26 cellular contexts compared by ENCODE assay signal in genomic region chr2:56229397-56230060, GRCh38.
"Had no signal": no experiment of that assay in that cellular context is flagged by ENCODE, and none has a peak within 500 bp of the region (broad histone marks: within the 10 kb centered on the region; RNA-seq: fewer than 3 reads in every experiment).

No MANE protein-coding gene starts in this region.

- H3K4me1 ChIP-seq: lower lobe of right lung, pancreas, right lobe of liver, spleen, upper lobe of left lung had no signal

- H3K4me3 ChIP-seq: lower lobe of right lung, pancreas, right lobe of liver, spleen, thoracic aorta, upper lobe of left lung had no signal

- H3K9me3 ChIP-seq: lower lobe of right lung, neutrophil, pancreas, right lobe of liver, spleen, thoracic aorta, upper lobe of left lung had no signal

- H3K27me3 ChIP-seq: brain microvascular endothelial cell, neutrophil, pancreas, right lobe of liver, spleen, upper lobe of left lung had no signal

- ATAC-seq: activated naive CD8-positive, alpha-beta T cell treated with anti-CD3 and anti-CD28 coated beads, Interleukin-2, amount 50 U/mL, for 24 hours; activated T-cell treated with anti-CD3 and anti-CD28 coated beads, Interleukin-2, amount 50 U/mL, for 4 hours; effector memory CD8-positive, alpha-beta T cell; lower lobe of right lung; natural killer cell treated with Interleukin-12 subunit alpha and Interleukin-12 subunit beta and Interleukin-15 and Interleukin-18, amount 100 ng/mL, for 72 hours; pancreas; right lobe of liver; stimulated activated naive B cell treated with anti-CD40 and anti-IgM and Interleukin-4, amounts not matched to agents 10 μg/mL and 1 μg/mL and 100 μg/mL, for 72 hours had no signal

- H3K36me3 ChIP-seq: brain microvascular endothelial cell, lower lobe of right lung, neutrophil, pancreas, right lobe of liver, spleen, thoracic aorta, upper lobe of left lung had no signal

- H3K27ac ChIP-seq: brain microvascular endothelial cell, lower lobe of right lung, neutrophil, pancreas, right lobe of liver, spleen, thoracic aorta, upper lobe of left lung had no signal

- DNase-seq: activated CD4-positive, alpha-beta T cell treated with anti-CD3 and anti-CD28 coated beads, Interleukin-2, amount 10 ng/mL, durations not matched to agents 24 days and 14 days; activated CD8-positive, alpha-beta memory T cell treated with anti-CD3 and anti-CD28 coated beads, Interleukin-2, amount 50 U/mL, for 4 hours; activated effector memory CD4-positive, alpha-beta T cell treated with Interleukin-2 at 50 U/mL for 16 hours; activated naive CD4-positive, alpha-beta T cell treated with anti-CD3 and anti-CD28 coated beads, Interleukin-2, amount 10 ng/mL, durations not matched to agents 7 days and 5 days; activated naive CD8-positive, alpha-beta T cell treated with anti-CD3 and anti-CD28 coated beads, Interleukin-2, amount 50 U/mL, for 24 hours; activated T-cell treated with anti-CD3 and anti-CD28 coated beads, Interleukin-2, amount 50 U/mL, for 4 hours; aorta; brain microvascular endothelial cell; cortex of kidney; effector memory CD8-positive, alpha-beta T cell; foreskin melanocyte; glutamatergic neuron; hypothalamus; islet precursor cell; lower lobe of right lung; pancreas; right lobe of liver; spleen; stimulated activated CD4-positive, alpha-beta T cell treated with anti-CD3 and anti-CD28 coated beads, Interleukin-4, amount 100 ng/mL, for 4 hours; stimulated activated naive B cell treated with anti-CD40 and anti-IgM and Interleukin-4, amounts not matched to agents 10 μg/mL and 1 μg/mL and 100 μg/mL, for 72 hours; T-helper 1 cell; T1000; upper lobe of left lung had no signal
